ENCODE assay signal across 13 cellular contexts in the genomic region with DNA sequence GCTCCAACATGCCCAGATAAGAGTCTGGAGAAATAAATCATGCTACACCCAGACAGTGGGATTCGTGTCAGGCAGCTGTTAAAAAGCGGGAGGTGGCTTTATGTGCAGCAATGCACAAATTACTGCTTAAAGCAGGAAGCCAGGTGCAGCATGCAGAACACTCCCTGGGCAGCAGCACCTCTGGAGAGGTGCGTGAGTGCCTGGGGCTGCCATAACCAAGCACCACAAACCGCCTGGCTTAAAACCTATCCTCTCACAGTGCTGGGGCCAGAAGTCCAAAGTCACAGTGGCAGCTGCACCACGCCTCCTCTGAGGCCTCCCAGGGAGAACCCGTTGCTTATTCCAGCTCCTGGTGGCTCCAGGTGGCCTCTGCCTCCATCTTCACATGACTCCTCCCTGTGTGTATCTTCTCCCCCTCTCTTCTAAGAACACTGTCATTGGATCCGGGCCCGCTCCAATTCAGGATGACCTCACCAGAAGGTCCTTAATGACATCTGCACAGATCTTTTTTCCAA.
DNase-seq lines count a peak whose midpoint lies in the region; ATAC-seq and TF ChIP-seq lines count a peak whose summit lies in the region.
"Had no signal": no experiment of that assay in that cellular context is flagged by ENCODE, and none has a peak within 500 bp of the region (broad histone marks: within the 10 kb centered on the region; RNA-seq: fewer than 3 reads in every experiment).

No MANE protein-coding gene starts in this region.

- WGBS in endodermal cell (ENCODE audit: insufficient coverage in 1 of 2, insufficient read length in 1 of 2), 2 experiments: 80% methylated on average over 6 to 8 of the region's 8 CpGs

- H3K27ac ChIP-seq in iPS-20b (ENCODE audit: low read length) (no peak overlapping the region), endodermal cell (ENCODE audit: low read depth, low read length) (no peak overlapping the region)
- H3K27ac ChIP-seq: prostate gland had no signal

- no peaks in the 10 kb centered on the region for H3K9me3 ChIP-seq in Caco-2
- no peaks in the 10 kb centered on the region for H3K9me3 ChIP-seq in iPS-20b (ENCODE audit: insufficient read depth, low read depth, low read length)
- H3K9me3 ChIP-seq in endodermal cell (ENCODE audit: control insufficient read depth, low read length): no peaks in the 10 kb centered on the region
- H3K9me3 ChIP-seq: prostate gland had no signal

- TF ChIP-seq CTCF in Caco-2 (IDR thresholded peaks at IDR 0.05; ENCODE audit: insufficient read depth in 1 of 2, low read depth in 1 of 2, low read length in 1 of 2, severe bottlenecking in 1 of 2, unreplicated experiment in 1 of 2): no peak
- no peak for TF ChIP-seq CTCF in endodermal cell (conservative IDR thresholded peaks at IDR 0.05)
- no peak for TF ChIP-seq CTCF in nephron progenitor cell (IDR thresholded peaks at IDR 0.05)

- CTCF ChIA-PET in Caco-2 (lab: Charles Lee): interaction anchor here (1.0 to 1.2 kb wide), 3 partner anchors 10 to 32 kb away, joined by 3 to 6 read pairs (median 5); no protein-coding TSS in a partner anchor

- no peak for ATAC-seq in GM21526 (IDR thresholded peaks at IDR 0.05; ENCODE audit: low FRiP score, unreplicated experiment)
- ATAC-seq: left ventricle myocardium superior had no signal

- no peaks in the 10 kb centered on the region for H3K36me3 Mint-ChIP-seq in Caco-2 (ENCODE audit: insufficient read depth, unreplicated experiment)
- H3K36me3 Mint-ChIP-seq in endodermal cell (ENCODE audit: low read depth): no peaks in the 10 kb centered on the region
- no peaks in the 10 kb centered on the region for H3K36me3 Mint-ChIP-seq in nephron progenitor cell (ENCODE audit: low read depth)
- H3K36me3 Mint-ChIP-seq: CD14-positive monocyte had no signal

- H3K36me3 ChIP-seq in Caco-2 (ENCODE audit: control insufficient read depth, insufficient read depth, low read length): no peaks in the 10 kb centered on the region
- H3K36me3 ChIP-seq in iPS-20b (ENCODE audit: insufficient read depth, low read depth, low read length): no peaks in the 10 kb centered on the region
- H3K36me3 ChIP-seq in endodermal cell (ENCODE audit: control insufficient read depth, insufficient read depth, low read length): no peaks in the 10 kb centered on the region
- H3K36me3 ChIP-seq: prostate gland had no signal

- POLR2A ChIA-PET in Caco-2 (lab: Charles Lee): interaction anchor here (1.1 to 1.8 kb wide), 2 partner anchors 22 to 32 kb away, joined by 3 to 4 read pairs; no protein-coding TSS in a partner anchor

- H3K4me3 Mint-ChIP-seq in Caco-2 (ENCODE audit: unreplicated experiment) (peak overlapping the region; percentile 13), endodermal cell (no peak overlapping the region), nephron progenitor cell (no peak overlapping the region)
- H3K4me3 Mint-ChIP-seq: activated T-helper 1 cell treated with anti-CD3 and anti-CD28 coated beads, Interleukin-12 subunit alpha, Interleukin-12 subunit beta, Interleukin-2, Interleukin-4 antibody, amounts not matched to agents 30 ng/mL and 10 ng/mL and 1 ng/mL, durations not matched to agents 14 hours and 24 hours and 36 hours; CD14-positive monocyte had no signal

- H3K27ac Mint-ChIP-seq in Caco-2 (ENCODE audit: unreplicated experiment) (peak overlapping the region; percentile 1), endodermal cell (no peak overlapping the region), nephron progenitor cell (no peak overlapping the region)
- H3K27ac Mint-ChIP-seq: activated T-helper 1 cell treated with anti-CD3 and anti-CD28 coated beads, Interleukin-12 subunit alpha, Interleukin-12 subunit beta, Interleukin-2, Interleukin-4 antibody, amounts not matched to agents 30 ng/mL and 10 ng/mL and 1 ng/mL, durations not matched to agents 14 hours and 24 hours and 36 hours had no signal

- H3K27me3 Mint-ChIP-seq in Caco-2 (ENCODE audit: insufficient read depth, unreplicated experiment) (no peaks in the 10 kb centered on the region), endodermal cell (ENCODE audit: insufficient read depth) (no peaks in the 10 kb centered on the region), nephron progenitor cell (ENCODE audit: low read depth, poor library complexity) (peaks cover 3% of the 10 kb centered on the region)

- H3K9me3 Mint-ChIP-seq in Caco-2 (ENCODE audit: unreplicated experiment): no peaks in the 10 kb centered on the region
- H3K9me3 Mint-ChIP-seq in endodermal cell: no peaks in the 10 kb centered on the region
- no peaks in the 10 kb centered on the region for H3K9me3 Mint-ChIP-seq in nephron progenitor cell
- H3K9me3 Mint-ChIP-seq: activated T-helper 1 cell treated with anti-CD3 and anti-CD28 coated beads, Interleukin-12 subunit alpha, Interleukin-12 subunit beta, Interleukin-2, Interleukin-4 antibody, amounts not matched to agents 30 ng/mL and 10 ng/mL and 1 ng/mL, durations not matched to agents 14 hours and 24 hours and 36 hours; CD14-positive monocyte had no signal

- H3K27me3 ChIP-seq in Caco-2 (replicated peaks; ENCODE audit: control insufficient read depth, insufficient read depth, low read length) (no peaks in the 10 kb centered on the region), iPS-20b (ENCODE audit: insufficient read depth, low read length) (no peaks in the 10 kb centered on the region), endodermal cell (ENCODE audit: control insufficient read depth, insufficient read depth, low read length, poor library complexity, severe bottlenecking) (no peaks in the 10 kb centered on the region)

- DNase-seq in Caco-2 (peak; percentile 79 to 85), NCI-H1092 (lab: John Stamatoyannopoulos, UW) (peak; percentile 22), NCI-H69 (lab: John Stamatoyannopoulos, UW) (peak; percentile 99), endodermal cell (no peak), nephron progenitor cell (no peak), NCI-H226 (no peak)
- DNase-seq: central memory CD4-positive, alpha-beta T cell; left ventricle myocardium superior had no signal

- H3K4me3 ChIP-seq in Caco-2 (ENCODE audit: low read depth, low read length): no peak overlapping the region
- H3K4me3 ChIP-seq in iPS-20b (ENCODE audit: low read length): no peak overlapping the region
- no peak overlapping the region for H3K4me3 ChIP-seq in endodermal cell (ENCODE audit: low read length)
- H3K4me3 ChIP-seq: prostate gland had no signal

- intact Hi-C loops in Caco-2 (cut with micrococcal nuclease; ENCODE audit: unreplicated experiment): no loop called here

- BruUV-seq in Caco-2 (replicated peaks; lab: Mats Ljungman, UMichigan): no TSS peak

- H3K4me1 ChIP-seq in Caco-2 (peaks cover 39% of the 10 kb centered on the region), iPS-20b (ENCODE audit: insufficient read depth, low read length) (peaks cover 18% of the 10 kb centered on the region), endodermal cell (ENCODE audit: control insufficient read depth, insufficient read depth, low read length) (no peaks in the 10 kb centered on the region)
- H3K4me1 ChIP-seq: prostate gland had no signal

- H3K4me1 Mint-ChIP-seq in Caco-2 (ENCODE audit: low read depth, unreplicated experiment): peaks cover 18% of the 10 kb centered on the region
- peaks cover 10% of the 10 kb centered on the region for H3K4me1 Mint-ChIP-seq in endodermal cell
- peaks cover 51% of the 10 kb centered on the region for H3K4me1 Mint-ChIP-seq in nephron progenitor cell
- H3K4me1 Mint-ChIP-seq: CD14-positive monocyte had no signal

- H3K9ac ChIP-seq in iPS-20b (ENCODE audit: low read depth, low read length) (peak overlapping the region; percentile 42), endodermal cell (ENCODE audit: extremely low read depth, low read length, poor library complexity, severe bottlenecking) (no peak overlapping the region)

Comparison
In these comparisons a context has a peak if more than half of its experiments do, and no peak if none do; other contexts are left out.
1. DNase-seq: peak in Caco-2 (2 of 2), NCI-H1092 (single experiment) and NCI-H69 (single experiment); none in endodermal cell (single experiment), nephron progenitor cell (single experiment) and NCI-H226 (single experiment).